In the genomic region with DNA sequence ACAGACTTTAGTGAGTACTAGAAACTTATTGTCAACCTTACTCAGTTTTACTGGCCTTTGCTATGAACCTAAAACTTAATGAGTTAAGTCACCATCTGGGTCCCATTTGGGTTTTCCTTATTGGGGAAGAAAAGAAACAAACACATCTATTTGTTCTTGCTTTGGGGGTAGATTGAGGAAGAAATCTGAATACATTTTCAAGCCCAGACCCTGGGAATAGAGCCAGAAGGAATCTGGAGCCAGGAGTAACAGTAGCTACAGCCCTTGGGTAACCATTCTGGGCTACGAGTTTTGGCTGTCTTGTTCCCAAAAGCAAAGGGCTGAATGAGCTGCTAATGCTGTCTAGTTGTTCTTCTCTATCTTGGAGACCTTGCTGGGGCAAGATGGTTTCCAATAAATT, we compare ENCODE assay signal across 24 cellular contexts. TPM values are rescaled to one million over a fixed set of nuclear protein-coding genes. Genes with fewer than 3 reads are reported as not detected.
DNase-seq lines count a peak whose midpoint lies in the region; ATAC-seq and TF ChIP-seq lines count a peak whose summit lies in the region.
"Had no signal": no experiment of that assay in that cellular context is flagged by ENCODE, and none has a peak within 500 bp of the region (broad histone marks: within the 10 kb centered on the region; RNA-seq: fewer than 3 reads in every experiment).

No MANE protein-coding gene starts in this region.

- TF ChIP-seq EP300 in sigmoid colon (IDR thresholded peaks at IDR 0.05), result no peak

- ATAC-seq in natural killer cell, result no peak
- ATAC-seq: GM12878, GM23338, K562 had no signal

- H3K36me3 Mint-ChIP-seq in natural killer cell, result no peaks in the 10 kb centered on the region
- H3K36me3 Mint-ChIP-seq: CD4-positive, CD25-positive, alpha-beta regulatory T cell had no signal

- H3K36me3 ChIP-seq in MG63, result no peaks in the 10 kb centered on the region
- no peaks in the 10 kb centered on the region for H3K36me3 ChIP-seq in ascending aorta
- H3K36me3 ChIP-seq in sigmoid colon, result no peaks in the 10 kb centered on the region
- H3K36me3 ChIP-seq: BLaER1 had no signal

- 59 to 68% methylated on average over 1 of the region's 1 CpG for WGBS in sigmoid colon, 2 donors

- no peak for TF ChIP-seq POLR2A in sigmoid colon (IDR thresholded peaks at IDR 0.05)

- H3K9me3 Mint-ChIP-seq in natural killer cell, result peaks cover 0 to 2% of the 10 kb centered on the region in 2 donors
- H3K9me3 Mint-ChIP-seq: GM23338, H9 had no signal

- H3K27ac Mint-ChIP-seq in natural killer cell, result no peak overlapping the region
- H3K27ac Mint-ChIP-seq: CD4-positive, CD25-positive, alpha-beta regulatory T cell; GM23338; H9 had no signal

- H3K27me3 Mint-ChIP-seq in natural killer cell (ENCODE audit: low read depth in 2 of 2), result peaks cover 0 to 5% of the 10 kb centered on the region in 2 donors

- DNase-seq in MG63 (peak; percentile 14), ascending aorta (ENCODE audit: low spot score in 2 of 2) (no peak), globus pallidus (ENCODE audit: low spot score) (peak; percentile 11), stromal cell of bone marrow (ENCODE audit: low read depth) (peak; percentile 3), DMS114 treated with DMSO at 0.1 percent for 48 hours (lab: John Stamatoyannopoulos, UW; ENCODE audit: unreplicated experiment) (no peak), AML-193 (lab: John Stamatoyannopoulos, UW) (no peak), sigmoid colon (no peak), natural killer cell (no peak)
- DNase-seq: 8988T; ACHN; CD4-positive, CD25-positive, alpha-beta regulatory T cell; COR-L47; H9; Kasumi-1; MV-4-11; NCI-H1105; NCI-H2029; NCI-H510A; SIG-M5; SK-N-SH had no signal

- peaks cover 3 to 41% of the 10 kb centered on the region in 2 donors for H3K4me1 ChIP-seq in ascending aorta
- H3K4me1 ChIP-seq in sigmoid colon, result no peaks in the 10 kb centered on the region
- H3K4me1 ChIP-seq: BLaER1 had no signal

- H3K27me3 ChIP-seq in MG63 (no peaks in the 10 kb centered on the region), ascending aorta (no peaks in the 10 kb centered on the region), sigmoid colon (no peaks in the 10 kb centered on the region)
- H3K27me3 ChIP-seq: BLaER1 had no signal

- H3K9me3 ChIP-seq in MG63 (no peaks in the 10 kb centered on the region), ascending aorta (no peaks in the 10 kb centered on the region), sigmoid colon (no peaks in the 10 kb centered on the region)
- H3K9me3 ChIP-seq: BLaER1, SK-N-SH had no signal

- no peak overlapping the region for H3K4me3 Mint-ChIP-seq in natural killer cell
- H3K4me3 Mint-ChIP-seq: CD4-positive, CD25-positive, alpha-beta regulatory T cell; GM23338; H9 had no signal

- intact Hi-C loops in ascending aorta (cut with DNase I), result loop anchor here (2.0 to 10.0 kb wide), 5 partner anchors 64 to 748 kb away; a partner anchor contains a TSS
- intact Hi-C loops in sigmoid colon (cut with DNase I), result no loop called here
- intact Hi-C loops in natural killer cell (cut with micrococcal nuclease), result no loop called here

- TF ChIP-seq CTCF in ascending aorta (IDR thresholded peaks at IDR 0.05), result no peak
- no peak for TF ChIP-seq CTCF in sigmoid colon (IDR thresholded peaks at IDR 0.05)
- TF ChIP-seq CTCF in natural killer cell (IDR thresholded peaks at IDR 0.05), result no peak

- no peak overlapping the region for H3K4me3 ChIP-seq in MG63
- H3K4me3 ChIP-seq in ascending aorta, result peak overlapping the region; percentile 8 to 35
- no peak overlapping the region for H3K4me3 ChIP-seq in sigmoid colon
- H3K4me3 ChIP-seq: BLaER1, GM12878, GM23338, K562 had no signal

- H3K4me1 Mint-ChIP-seq in natural killer cell, result no peaks in the 10 kb centered on the region
- H3K4me1 Mint-ChIP-seq: CD4-positive, CD25-positive, alpha-beta regulatory T cell; GM23338 had no signal

- H3K27ac ChIP-seq in ascending aorta (peak overlapping the region; percentile 79 to 87), sigmoid colon (no peak overlapping the region)
- H3K27ac ChIP-seq: BLaER1 had no signal

RNA-seq across cellular contexts. Expression of a gene that starts 16.5 kb away (rescaled TPM):
- not detected in 2 replicates for total RNA-seq in MG63 (2014; rRNA removed; shearing (Covaris generic); ENCODE audit: low replicate concordance)
- total RNA-seq in ascending aorta (not detected), sigmoid colon (not detected), natural killer cell (not detected)
- under 1 TPM in 1 of 3 donors, not detected in 2; 0.03 TPM for polyA plus RNA-seq in sigmoid colon
- total RNA-seq: CD4-positive, CD25-positive, alpha-beta regulatory T cell; K562 had no signal
- polyA plus RNA-seq: CD4-positive, CD25-positive, alpha-beta regulatory T cell; GM12878; K562; SK-N-SH had no signal

RNA-seq across cellular contexts. Expression of a gene that starts 31.2 kb away (rescaled TPM):
- total RNA-seq in MG63 (2014; rRNA removed; shearing (Covaris generic); ENCODE audit: low replicate concordance), result not detected in 2 replicates
- total RNA-seq in ascending aorta, result not detected
- total RNA-seq in sigmoid colon, result under 1 TPM in 2 of 4 donors, not detected in 2; 0.16 to 0.27 TPM
- under 1 TPM in 1 of 3 donors, not detected in 2; 0.13 TPM for polyA plus RNA-seq in sigmoid colon
- total RNA-seq in natural killer cell, result not detected
- total RNA-seq: CD4-positive, CD25-positive, alpha-beta regulatory T cell; GM23338; K562 had no signal
- polyA plus RNA-seq: CD4-positive, CD25-positive, alpha-beta regulatory T cell; K562 had no signal

RNA-seq across cellular contexts. Expression of a gene that starts 44.5 kb away (rescaled TPM):
- total RNA-seq in MG63 (2014; rRNA removed; shearing (Covaris generic); ENCODE audit: low replicate concordance), result 5.6 and 7.6 TPM in 2 replicates
- total RNA-seq in ascending aorta, result 13.6 TPM
- total RNA-seq in sigmoid colon, result 10 to 100 TPM; 21.8 to 80.4 (median 47.0) TPM
- 1 to 10 TPM; 2.4 to 8.6 (median 3.2) TPM for polyA plus RNA-seq in sigmoid colon
- 10 to 100 TPM in 2 of 3 donors, 1 to 10 TPM in 1; 9.0 to 12.5 (median 10.7) TPM for total RNA-seq in natural killer cell

Comparison
In these comparisons a context has a peak if more than half of its experiments do, and no peak if none do; other contexts are left out.
1. DNase-seq: peak in MG63 (single experiment), globus pallidus (single experiment) and stromal cell of bone marrow (single experiment); none in ascending aorta (0 of 2), DMS114 treated with DMSO at 0.1 percent for 48 hours (single experiment), AML-193 (0 of 2), sigmoid colon (single experiment) and natural killer cell (single experiment).
2. H3K4me3 ChIP-seq: peak in ascending aorta (2 of 2); none in MG63 (single experiment) and sigmoid colon (0 of 4).
3. H3K27ac ChIP-seq: peak in ascending aorta (2 of 2); none in sigmoid colon (0 of 4).